In the genomic region with DNA sequence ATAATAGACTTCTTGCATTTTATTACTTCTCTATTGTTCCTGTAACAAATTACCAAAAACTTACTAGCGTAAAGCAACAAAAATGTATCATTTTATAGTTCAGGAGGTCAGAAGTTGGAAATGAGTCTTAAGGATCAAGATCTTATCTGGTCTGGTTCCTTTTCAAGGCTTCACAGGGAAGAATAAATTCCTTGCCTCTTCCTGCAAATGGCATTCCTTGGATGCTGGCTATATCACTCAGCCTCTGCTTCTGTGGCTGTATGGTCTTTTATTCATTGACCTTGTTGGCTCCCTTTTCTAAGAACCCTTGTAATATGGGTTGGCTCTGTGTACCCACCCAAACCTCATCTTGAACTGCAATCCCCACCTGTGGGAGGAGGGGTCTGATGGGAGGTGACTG, we compare ENCODE assay signal across 1 cellular context.
TF ChIP-seq lines count a peak whose summit lies in the region.

No MANE protein-coding gene starts in this region.

TF ChIP-seq in SK-N-SH, 30 proteins besides CTCF, POLR2A, EP300 and RAD21 (continued from another document):
- TF ChIP-seq, protein P1, sequence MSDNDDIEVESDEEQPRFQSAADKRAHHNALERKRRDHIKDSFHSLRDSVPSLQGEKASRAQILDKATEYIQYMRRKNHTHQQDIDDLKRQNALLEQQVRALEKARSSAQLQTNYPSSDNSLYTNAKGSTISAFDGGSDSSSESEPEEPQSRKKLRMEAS (IDR thresholded peaks at IDR 0.05; ENCODE audit: low read depth), result peak; percentile 44; the same call in 1 of the 2 replicates
- TF ChIP-seq JUND (IDR thresholded peaks at IDR 0.05) (peak; percentile 74), CHD2 (IDR thresholded peaks at IDR 0.05; ENCODE audit: low read length, partially characterized antibody) (no peak), FOXM1 (IDR thresholded peaks at IDR 0.05; ENCODE audit: low read depth) (peak; percentile 67), RFX5 (IDR thresholded peaks at IDR 0.05; ENCODE audit: low read length) (no peak), GABPA (IDR thresholded peaks at IDR 0.05; ENCODE audit: low read depth) (no peak), NRF1 (IDR thresholded peaks at IDR 0.05; ENCODE audit: low read depth, low read length) (no peak), GATA2 (CRISPR knock-in tag; IDR thresholded peaks at IDR 0.05) (no peak), TEAD4 (IDR thresholded peaks at IDR 0.05; ENCODE audit: borderline replicate concordance, insufficient read depth) (peak; percentile 93), MEF2A (IDR thresholded peaks at IDR 0.05; ENCODE audit: borderline replicate concordance, low read depth) (peak; percentile 32; the same call in 1 of the 2 replicates), FOSL2 (IDR thresholded peaks at IDR 0.05; ENCODE audit: borderline replicate concordance, low read depth) (peak; percentile 73), EZH2phosphoT487 (IDR thresholded peaks at IDR 0.05; ENCODE audit: borderline replicate concordance, low read depth) (no peak), ZBTB33 (IDR thresholded peaks at IDR 0.05; ENCODE audit: borderline replicate concordance, low read depth) (0 out of 2 replicates have a peak, but pooled peaks have one; percentile 37), TCF12 (IDR thresholded peaks at IDR 0.05) (peak; percentile 91), SMC3 (IDR thresholded peaks at IDR 0.05; ENCODE audit: low read depth, low read length) (no peak), RXRA (IDR thresholded peaks at IDR 0.05; ENCODE audit: borderline replicate concordance, low read depth) (peak; percentile 95), NFIC (IDR thresholded peaks at IDR 0.05; ENCODE audit: borderline replicate concordance) (peak; percentile 83)
- TF ChIP-seq, protein P2, sequence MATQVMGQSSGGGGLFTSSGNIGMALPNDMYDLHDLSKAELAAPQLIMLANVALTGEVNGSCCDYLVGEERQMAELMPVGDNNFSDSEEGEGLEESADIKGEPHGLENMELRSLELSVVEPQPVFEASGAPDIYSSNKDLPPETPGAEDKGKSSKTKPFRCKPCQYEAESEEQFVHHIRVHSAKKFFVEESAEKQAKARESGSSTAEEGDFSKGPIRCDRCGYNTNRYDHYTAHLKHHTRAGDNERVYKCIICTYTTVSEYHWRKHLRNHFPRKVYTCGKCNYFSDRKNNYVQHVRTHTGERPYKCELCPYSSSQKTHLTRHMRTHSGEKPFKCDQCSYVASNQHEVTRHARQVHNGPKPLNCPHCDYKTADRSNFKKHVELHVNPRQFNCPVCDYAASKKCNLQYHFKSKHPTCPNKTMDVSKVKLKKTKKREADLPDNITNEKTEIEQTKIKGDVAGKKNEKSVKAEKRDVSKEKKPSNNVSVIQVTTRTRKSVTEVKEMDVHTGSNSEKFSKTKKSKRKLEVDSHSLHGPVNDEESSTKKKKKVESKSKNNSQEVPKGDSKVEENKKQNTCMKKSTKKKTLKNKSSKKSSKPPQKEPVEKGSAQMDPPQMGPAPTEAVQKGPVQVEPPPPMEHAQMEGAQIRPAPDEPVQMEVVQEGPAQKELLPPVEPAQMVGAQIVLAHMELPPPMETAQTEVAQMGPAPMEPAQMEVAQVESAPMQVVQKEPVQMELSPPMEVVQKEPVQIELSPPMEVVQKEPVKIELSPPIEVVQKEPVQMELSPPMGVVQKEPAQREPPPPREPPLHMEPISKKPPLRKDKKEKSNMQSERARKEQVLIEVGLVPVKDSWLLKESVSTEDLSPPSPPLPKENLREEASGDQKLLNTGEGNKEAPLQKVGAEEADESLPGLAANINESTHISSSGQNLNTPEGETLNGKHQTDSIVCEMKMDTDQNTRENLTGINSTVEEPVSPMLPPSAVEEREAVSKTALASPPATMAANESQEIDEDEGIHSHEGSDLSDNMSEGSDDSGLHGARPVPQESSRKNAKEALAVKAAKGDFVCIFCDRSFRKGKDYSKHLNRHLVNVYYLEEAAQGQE (IDR thresholded peaks at IDR 0.05; ENCODE audit: low read depth, low read length), result no peak
- TF ChIP-seq, protein P3, sequence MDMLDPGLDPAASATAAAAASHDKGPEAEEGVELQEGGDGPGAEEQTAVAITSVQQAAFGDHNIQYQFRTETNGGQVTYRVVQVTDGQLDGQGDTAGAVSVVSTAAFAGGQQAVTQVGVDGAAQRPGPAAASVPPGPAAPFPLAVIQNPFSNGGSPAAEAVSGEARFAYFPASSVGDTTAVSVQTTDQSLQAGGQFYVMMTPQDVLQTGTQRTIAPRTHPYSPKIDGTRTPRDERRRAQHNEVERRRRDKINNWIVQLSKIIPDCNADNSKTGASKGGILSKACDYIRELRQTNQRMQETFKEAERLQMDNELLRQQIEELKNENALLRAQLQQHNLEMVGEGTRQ (IDR thresholded peaks at IDR 0.05; ENCODE audit: borderline replicate concordance, low read depth, low read length), result no peak
